Comparison of ENCODE assay signal across 1 cellular context in the genomic region with DNA sequence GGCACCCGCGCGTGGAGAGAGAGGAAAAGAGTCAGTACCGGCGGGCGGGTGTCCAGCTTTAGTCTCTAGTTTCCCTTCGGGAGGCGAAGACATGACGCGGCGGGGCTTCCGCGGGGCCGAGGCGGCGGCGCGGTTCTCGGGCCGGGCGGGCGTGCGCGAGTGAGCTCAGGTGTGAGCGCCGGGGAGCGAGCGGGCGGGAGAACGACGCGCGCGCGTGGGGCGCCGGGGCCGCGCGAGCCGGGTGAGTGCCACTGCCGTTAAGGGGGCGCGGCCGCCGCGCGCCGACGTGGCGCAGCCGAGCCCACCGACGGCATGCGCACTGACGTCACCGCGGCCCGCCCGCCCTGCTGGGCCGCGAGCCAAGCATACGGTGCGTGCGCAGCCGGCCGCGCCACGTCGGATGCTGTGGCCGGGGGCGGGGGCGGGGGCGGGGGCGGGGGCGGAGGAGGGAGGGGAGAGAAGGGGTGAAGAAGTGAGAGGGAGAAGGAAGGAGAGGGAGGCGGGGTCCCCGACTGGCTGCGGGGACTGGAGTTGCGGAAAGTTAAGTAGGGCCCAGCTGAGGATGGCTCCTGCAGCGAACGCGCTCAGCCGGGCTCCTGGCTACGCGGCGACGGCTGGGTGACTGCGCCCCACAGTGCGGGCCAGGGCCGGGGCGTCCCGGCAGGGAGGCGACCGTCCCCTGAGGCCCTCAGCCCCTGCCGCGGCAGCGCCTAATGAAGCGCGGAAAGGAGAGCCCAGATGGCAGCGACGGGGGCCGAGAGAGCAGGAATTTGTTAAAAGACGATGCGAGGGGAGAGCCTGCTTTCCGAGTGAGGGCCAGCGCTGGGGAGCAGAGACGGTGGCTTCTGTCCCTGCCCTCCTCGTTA.
TF ChIP-seq lines count a peak whose summit lies in the region.

A gene with protein sequence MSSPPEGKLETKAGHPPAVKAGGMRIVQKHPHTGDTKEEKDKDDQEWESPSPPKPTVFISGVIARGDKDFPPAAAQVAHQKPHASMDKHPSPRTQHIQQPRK (minus strand): TSS at position 259 of the 866 bp plus-strand sequence. CDS start 166 bp downstream, at position 93.

TF ChIP-seq in K562, 482 proteins besides CTCF, POLR2A, EP300 and RAD21 (continued from another document and continues in another):
- TF ChIP-seq, protein P1, sequence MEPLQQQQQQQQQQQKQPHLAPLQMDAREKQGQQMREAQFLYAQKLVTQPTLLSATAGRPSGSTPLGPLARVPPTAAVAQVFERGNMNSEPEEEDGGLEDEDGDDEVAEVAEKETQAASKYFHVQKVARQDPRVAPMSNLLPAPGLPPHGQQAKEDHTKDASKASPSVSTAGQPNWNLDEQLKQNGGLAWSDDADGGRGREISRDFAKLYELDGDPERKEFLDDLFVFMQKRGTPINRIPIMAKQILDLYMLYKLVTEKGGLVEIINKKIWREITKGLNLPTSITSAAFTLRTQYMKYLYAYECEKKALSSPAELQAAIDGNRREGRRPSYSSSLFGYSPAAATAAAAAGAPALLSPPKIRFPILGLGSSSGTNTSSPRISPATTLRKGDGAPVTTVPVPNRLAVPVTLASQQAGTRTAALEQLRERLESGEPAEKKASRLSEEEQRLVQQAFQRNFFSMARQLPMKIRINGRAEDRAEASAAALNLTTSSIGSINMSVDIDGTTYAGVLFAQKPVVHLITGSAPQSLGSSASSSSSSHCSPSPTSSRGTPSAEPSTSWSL (CRISPR knock-in tag; IDR thresholded peaks at IDR 0.05; ENCODE audit: borderline replicate concordance), result no peak
- no peak for TF ChIP-seq TRIM24 (IDR thresholded peaks at IDR 0.05)
- TF ChIP-seq HDAC8 (tag; IDR thresholded peaks at IDR 0.05), result 0 out of 2 replicates have a peak, but pooled peaks have one; percentile 22
- TF ChIP-seq, protein P2, sequence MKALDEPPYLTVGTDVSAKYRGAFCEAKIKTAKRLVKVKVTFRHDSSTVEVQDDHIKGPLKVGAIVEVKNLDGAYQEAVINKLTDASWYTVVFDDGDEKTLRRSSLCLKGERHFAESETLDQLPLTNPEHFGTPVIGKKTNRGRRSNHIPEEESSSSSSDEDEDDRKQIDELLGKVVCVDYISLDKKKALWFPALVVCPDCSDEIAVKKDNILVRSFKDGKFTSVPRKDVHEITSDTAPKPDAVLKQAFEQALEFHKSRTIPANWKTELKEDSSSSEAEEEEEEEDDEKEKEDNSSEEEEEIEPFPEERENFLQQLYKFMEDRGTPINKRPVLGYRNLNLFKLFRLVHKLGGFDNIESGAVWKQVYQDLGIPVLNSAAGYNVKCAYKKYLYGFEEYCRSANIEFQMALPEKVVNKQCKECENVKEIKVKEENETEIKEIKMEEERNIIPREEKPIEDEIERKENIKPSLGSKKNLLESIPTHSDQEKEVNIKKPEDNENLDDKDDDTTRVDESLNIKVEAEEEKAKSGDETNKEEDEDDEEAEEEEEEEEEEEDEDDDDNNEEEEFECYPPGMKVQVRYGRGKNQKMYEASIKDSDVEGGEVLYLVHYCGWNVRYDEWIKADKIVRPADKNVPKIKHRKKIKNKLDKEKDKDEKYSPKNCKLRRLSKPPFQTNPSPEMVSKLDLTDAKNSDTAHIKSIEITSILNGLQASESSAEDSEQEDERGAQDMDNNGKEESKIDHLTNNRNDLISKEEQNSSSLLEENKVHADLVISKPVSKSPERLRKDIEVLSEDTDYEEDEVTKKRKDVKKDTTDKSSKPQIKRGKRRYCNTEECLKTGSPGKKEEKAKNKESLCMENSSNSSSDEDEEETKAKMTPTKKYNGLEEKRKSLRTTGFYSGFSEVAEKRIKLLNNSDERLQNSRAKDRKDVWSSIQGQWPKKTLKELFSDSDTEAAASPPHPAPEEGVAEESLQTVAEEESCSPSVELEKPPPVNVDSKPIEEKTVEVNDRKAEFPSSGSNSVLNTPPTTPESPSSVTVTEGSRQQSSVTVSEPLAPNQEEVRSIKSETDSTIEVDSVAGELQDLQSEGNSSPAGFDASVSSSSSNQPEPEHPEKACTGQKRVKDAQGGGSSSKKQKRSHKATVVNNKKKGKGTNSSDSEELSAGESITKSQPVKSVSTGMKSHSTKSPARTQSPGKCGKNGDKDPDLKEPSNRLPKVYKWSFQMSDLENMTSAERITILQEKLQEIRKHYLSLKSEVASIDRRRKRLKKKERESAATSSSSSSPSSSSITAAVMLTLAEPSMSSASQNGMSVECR (CRISPR knock-in tag; IDR thresholded peaks at IDR 0.05), result 0 out of 2 replicates have a peak, but pooled peaks have one; percentile 62
- no peak for TF ChIP-seq BCOR (IDR thresholded peaks at IDR 0.05)
- TF ChIP-seq, protein P3, sequence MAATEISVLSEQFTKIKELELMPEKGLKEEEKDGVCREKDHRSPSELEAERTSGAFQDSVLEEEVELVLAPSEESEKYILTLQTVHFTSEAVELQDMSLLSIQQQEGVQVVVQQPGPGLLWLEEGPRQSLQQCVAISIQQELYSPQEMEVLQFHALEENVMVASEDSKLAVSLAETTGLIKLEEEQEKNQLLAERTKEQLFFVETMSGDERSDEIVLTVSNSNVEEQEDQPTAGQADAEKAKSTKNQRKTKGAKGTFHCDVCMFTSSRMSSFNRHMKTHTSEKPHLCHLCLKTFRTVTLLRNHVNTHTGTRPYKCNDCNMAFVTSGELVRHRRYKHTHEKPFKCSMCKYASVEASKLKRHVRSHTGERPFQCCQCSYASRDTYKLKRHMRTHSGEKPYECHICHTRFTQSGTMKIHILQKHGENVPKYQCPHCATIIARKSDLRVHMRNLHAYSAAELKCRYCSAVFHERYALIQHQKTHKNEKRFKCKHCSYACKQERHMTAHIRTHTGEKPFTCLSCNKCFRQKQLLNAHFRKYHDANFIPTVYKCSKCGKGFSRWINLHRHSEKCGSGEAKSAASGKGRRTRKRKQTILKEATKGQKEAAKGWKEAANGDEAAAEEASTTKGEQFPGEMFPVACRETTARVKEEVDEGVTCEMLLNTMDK (IDR thresholded peaks at IDR 0.05; ENCODE audit: borderline replicate concordance, insufficient read depth, low read depth, low read length, poor library complexity, severe bottlenecking), result no peak
- TF ChIP-seq, protein P4, sequence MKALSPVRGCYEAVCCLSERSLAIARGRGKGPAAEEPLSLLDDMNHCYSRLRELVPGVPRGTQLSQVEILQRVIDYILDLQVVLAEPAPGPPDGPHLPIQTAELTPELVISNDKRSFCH (CRISPR knock-in tag; IDR thresholded peaks at IDR 0.05), result no peak
- TF ChIP-seq, protein P4 (tag; IDR thresholded peaks at IDR 0.05), result no peak
- no peak for TF ChIP-seq SRSF1 (IDR thresholded peaks at IDR 0.05; ENCODE audit: low read depth, low read length)
- peak; percentile 94 for TF ChIP-seq CXXC5 (CRISPR knock-in tag; IDR thresholded peaks at IDR 0.05)
- TF ChIP-seq, protein P5, sequence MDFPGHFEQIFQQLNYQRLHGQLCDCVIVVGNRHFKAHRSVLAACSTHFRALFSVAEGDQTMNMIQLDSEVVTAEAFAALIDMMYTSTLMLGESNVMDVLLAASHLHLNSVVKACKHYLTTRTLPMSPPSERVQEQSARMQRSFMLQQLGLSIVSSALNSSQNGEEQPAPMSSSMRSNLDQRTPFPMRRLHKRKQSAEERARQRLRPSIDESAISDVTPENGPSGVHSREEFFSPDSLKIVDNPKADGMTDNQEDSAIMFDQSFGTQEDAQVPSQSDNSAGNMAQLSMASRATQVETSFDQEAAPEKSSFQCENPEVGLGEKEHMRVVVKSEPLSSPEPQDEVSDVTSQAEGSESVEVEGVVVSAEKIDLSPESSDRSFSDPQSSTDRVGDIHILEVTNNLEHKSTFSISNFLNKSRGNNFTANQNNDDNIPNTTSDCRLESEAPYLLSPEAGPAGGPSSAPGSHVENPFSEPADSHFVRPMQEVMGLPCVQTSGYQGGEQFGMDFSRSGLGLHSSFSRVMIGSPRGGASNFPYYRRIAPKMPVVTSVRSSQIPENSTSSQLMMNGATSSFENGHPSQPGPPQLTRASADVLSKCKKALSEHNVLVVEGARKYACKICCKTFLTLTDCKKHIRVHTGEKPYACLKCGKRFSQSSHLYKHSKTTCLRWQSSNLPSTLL (IDR thresholded peaks at IDR 0.05), result no peak
- no peak for TF ChIP-seq BHLHE40 (IDR thresholded peaks at IDR 0.05; ENCODE audit: low read length)
- TF ChIP-seq KHSRP (IDR thresholded peaks at IDR 0.05), result no peak
- TF ChIP-seq STAT5A (IDR thresholded peaks at IDR 0.05; ENCODE audit: borderline replicate concordance, low read length), result no peak
- TF ChIP-seq, protein P6, sequence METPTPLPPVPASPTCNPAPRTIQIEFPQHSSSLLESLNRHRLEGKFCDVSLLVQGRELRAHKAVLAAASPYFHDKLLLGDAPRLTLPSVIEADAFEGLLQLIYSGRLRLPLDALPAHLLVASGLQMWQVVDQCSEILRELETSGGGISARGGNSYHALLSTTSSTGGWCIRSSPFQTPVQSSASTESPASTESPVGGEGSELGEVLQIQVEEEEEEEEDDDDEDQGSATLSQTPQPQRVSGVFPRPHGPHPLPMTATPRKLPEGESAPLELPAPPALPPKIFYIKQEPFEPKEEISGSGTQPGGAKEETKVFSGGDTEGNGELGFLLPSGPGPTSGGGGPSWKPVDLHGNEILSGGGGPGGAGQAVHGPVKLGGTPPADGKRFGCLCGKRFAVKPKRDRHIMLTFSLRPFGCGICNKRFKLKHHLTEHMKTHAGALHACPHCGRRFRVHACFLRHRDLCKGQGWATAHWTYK (CRISPR knock-in tag; IDR thresholded peaks at IDR 0.05), result peak; percentile 39; the same call in 1 of the 2 replicates
- peak; percentile 90 for TF ChIP-seq ATF7 (IDR thresholded peaks at IDR 0.05)
- peak; percentile 1 for TF ChIP-seq PCBP1 (IDR thresholded peaks at IDR 0.05; ENCODE audit: low read depth, low read length, poor library complexity, severe bottlenecking)
- TF ChIP-seq ELF1 (tag; IDR thresholded peaks at IDR 0.05), result no peak
- TF ChIP-seq ZBTB17 (CRISPR knock-in tag; IDR thresholded peaks at IDR 0.05), result no peak; the same call in 1 of the 2 replicates
- no peak for TF ChIP-seq ZNF224 (CRISPR knock-in tag; IDR thresholded peaks at IDR 0.05)
- TF ChIP-seq, protein P7, sequence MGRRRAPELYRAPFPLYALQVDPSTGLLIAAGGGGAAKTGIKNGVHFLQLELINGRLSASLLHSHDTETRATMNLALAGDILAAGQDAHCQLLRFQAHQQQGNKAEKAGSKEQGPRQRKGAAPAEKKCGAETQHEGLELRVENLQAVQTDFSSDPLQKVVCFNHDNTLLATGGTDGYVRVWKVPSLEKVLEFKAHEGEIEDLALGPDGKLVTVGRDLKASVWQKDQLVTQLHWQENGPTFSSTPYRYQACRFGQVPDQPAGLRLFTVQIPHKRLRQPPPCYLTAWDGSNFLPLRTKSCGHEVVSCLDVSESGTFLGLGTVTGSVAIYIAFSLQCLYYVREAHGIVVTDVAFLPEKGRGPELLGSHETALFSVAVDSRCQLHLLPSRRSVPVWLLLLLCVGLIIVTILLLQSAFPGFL (CRISPR knock-in tag; IDR thresholded peaks at IDR 0.05), result no peak
- TF ChIP-seq GATAD2A (IDR thresholded peaks at IDR 0.05), result no peak
- no peak for TF ChIP-seq ZKSCAN3 (CRISPR knock-in tag; IDR thresholded peaks at IDR 0.05)
- TF ChIP-seq BRF1 (IDR thresholded peaks at IDR 0.05; ENCODE audit: borderline replicate concordance, extremely low read depth, insufficient read length), result no peak
- TF ChIP-seq, protein P8, sequence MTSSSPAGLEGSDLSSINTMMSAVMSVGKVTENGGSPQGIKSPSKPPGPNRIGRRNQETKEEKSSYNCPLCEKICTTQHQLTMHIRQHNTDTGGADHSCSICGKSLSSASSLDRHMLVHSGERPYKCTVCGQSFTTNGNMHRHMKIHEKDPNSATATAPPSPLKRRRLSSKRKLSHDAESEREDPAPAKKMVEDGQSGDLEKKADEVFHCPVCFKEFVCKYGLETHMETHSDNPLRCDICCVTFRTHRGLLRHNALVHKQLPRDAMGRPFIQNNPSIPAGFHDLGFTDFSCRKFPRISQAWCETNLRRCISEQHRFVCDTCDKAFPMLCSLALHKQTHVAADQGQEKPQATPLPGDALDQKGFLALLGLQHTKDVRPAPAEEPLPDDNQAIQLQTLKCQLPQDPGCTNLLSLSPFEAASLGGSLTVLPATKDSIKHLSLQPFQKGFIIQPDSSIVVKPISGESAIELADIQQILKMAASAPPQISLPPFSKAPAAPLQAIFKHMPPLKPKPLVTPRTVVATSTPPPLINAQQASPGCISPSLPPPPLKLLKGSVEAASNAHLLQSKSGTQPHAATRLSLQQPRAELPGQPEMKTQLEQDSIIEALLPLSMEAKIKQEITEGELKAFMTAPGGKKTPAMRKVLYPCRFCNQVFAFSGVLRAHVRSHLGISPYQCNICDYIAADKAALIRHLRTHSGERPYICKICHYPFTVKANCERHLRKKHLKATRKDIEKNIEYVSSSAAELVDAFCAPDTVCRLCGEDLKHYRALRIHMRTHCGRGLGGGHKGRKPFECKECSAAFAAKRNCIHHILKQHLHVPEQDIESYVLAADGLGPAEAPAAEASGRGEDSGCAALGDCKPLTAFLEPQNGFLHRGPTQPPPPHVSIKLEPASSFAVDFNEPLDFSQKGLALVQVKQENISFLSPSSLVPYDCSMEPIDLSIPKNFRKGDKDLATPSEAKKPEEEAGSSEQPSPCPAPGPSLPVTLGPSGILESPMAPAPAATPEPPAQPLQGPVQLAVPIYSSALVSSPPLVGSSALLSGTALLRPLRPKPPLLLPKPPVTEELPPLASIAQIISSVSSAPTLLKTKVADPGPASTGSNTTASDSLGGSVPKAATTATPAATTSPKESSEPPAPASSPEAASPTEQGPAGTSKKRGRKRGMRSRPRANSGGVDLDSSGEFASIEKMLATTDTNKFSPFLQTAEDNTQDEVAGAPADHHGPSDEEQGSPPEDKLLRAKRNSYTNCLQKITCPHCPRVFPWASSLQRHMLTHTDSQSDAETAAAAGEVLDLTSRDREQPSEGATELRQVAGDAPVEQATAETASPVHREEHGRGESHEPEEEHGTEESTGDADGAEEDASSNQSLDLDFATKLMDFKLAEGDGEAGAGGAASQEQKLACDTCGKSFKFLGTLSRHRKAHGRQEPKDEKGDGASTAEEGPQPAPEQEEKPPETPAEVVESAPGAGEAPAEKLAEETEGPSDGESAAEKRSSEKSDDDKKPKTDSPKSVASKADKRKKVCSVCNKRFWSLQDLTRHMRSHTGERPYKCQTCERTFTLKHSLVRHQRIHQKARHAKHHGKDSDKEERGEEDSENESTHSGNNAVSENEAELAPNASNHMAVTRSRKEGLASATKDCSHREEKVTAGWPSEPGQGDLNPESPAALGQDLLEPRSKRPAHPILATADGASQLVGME (CRISPR knock-in tag; IDR thresholded peaks at IDR 0.05), result 0 out of 2 replicates have a peak, but pooled peaks have one; percentile 9
- TF ChIP-seq ZNF282 (CRISPR knock-in tag; IDR thresholded peaks at IDR 0.05), result no peak
- TF ChIP-seq RHOXF2B (CRISPR knock-in tag; conservative IDR thresholded peaks at IDR 0.05), result no peak
- peak; percentile 66 for TF ChIP-seq TAF1 (IDR thresholded peaks at IDR 0.05; ENCODE audit: control insufficient read depth, extremely low read depth, insufficient read depth, low read length, severe bottlenecking)
- no peak for TF ChIP-seq KDM4B (IDR thresholded peaks at IDR 0.05; ENCODE audit: borderline replicate concordance in 2 of 2, low read depth in 1 of 2)
- TF ChIP-seq ZNF586 (CRISPR knock-in tag; conservative IDR thresholded peaks at IDR 0.05), result no peak
- 0 out of 2 replicates have a peak, but pooled peaks have one; percentile 65 for TF ChIP-seq BRD4 (IDR thresholded peaks at IDR 0.05)
- TF ChIP-seq ZNF384 (IDR thresholded peaks at IDR 0.05; ENCODE audit: low read depth, low read length), result no peak
- TF ChIP-seq POLR3G (IDR thresholded peaks at IDR 0.05; ENCODE audit: extremely low read depth, insufficient read length, insufficient replicate concordance), result no peak
- TF ChIP-seq HDAC3 (IDR thresholded peaks at IDR 0.05; ENCODE audit: borderline replicate concordance, partially characterized antibody), result no peak
- TF ChIP-seq RBM25 (IDR thresholded peaks at IDR 0.05; ENCODE audit: low read depth, low read length, severe bottlenecking), result no peak
- no peak for TF ChIP-seq HDAC2 (IDR thresholded peaks at IDR 0.05)
- no peak for TF ChIP-seq FOS (IDR thresholded peaks at IDR 0.05; ENCODE audit: extremely low read depth, insufficient read length)
